Comparison of ENCODE assay signal across 8 cellular contexts in the genomic region with DNA sequence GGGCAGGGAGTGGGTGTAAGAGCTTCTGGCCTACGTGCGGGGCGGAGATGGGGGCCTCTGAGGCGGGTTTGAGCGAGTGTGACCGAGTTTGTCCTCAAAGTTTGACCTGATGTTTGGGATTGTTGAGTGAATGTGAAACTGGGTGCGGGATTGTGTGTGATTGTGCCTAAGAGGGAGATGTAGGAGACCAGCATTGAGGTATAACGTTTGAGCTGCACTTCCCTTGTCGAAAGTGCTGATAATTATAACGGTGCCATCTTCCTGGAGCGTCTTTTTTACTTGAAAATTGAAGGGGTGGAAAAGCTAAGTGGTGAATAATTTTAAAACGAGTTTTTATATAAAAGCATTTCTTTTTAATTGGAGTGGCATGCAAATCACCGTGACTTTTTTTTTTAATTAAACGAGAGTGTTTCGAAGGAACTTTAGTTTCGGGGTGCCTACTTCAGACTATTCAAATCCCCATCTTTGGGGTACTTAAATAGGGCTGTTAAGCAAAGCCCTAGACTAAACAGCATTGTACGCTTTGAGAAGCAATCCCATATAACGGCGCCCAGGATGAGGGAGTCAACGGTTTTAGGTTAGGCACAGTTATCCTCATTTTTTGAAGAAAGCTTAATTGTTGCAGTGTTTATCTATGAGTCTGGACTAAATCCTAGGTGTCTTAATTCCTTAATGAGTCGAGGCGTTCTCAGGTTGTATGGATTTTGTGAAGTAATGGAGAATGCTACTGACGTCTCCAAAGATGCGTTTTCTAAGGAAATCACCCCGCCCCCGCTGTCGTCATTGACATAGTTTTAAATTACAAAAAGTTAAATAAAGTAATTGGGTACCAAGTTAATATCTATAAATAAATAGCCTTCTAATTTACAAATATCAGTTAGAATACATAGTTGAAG.
DNase-seq lines count a peak whose midpoint lies in the region; ATAC-seq and TF ChIP-seq lines count a peak whose summit lies in the region.

No MANE protein-coding gene starts in this region.

- DNase-seq in DMS114 treated with DMSO at 0.1 percent for 48 hours (lab: John Stamatoyannopoulos, UW; ENCODE audit: unreplicated experiment) (peak; percentile 39), SK-N-MC (ENCODE audit: low read depth, low spot score) (no peak), erythroblast (lab: John Stamatoyannopoulos, UW) (peak; percentile 61 to 70), cerebellar nuclear complex (lab: John Stamatoyannopoulos, UW) (no peak), UCSD-AML1 (lab: John Stamatoyannopoulos, UW; ENCODE audit: unreplicated experiment) (no peak)

- peak; percentile 76 for TF ChIP-seq POLR2A in erythroblast (IDR thresholded peaks at IDR 0.05; ENCODE audit: low read length)

- H3K36me3 ChIP-seq in SK-N-MC (ENCODE audit: insufficient read depth, low read length) (peaks cover 41% of the 10 kb centered on the region), neutrophil (no peaks in the 10 kb centered on the region)

- H3K4me3 ChIP-seq in SK-N-MC (peak overlapping the region; percentile 100), neutrophil (ENCODE audit: low read depth in 1 of 2, low read length in 1 of 2) (peak overlapping the region; percentile 91 to 94)

- ATAC-seq in HG02938 (IDR thresholded peaks at IDR 0.05; ENCODE audit: unreplicated experiment) (peak; percentile 15), GM19035 (IDR thresholded peaks at IDR 0.05; ENCODE audit: unreplicated experiment) (no peak)

- peak overlapping the region; percentile 100 for H3K9ac ChIP-seq in SK-N-MC (ENCODE audit: insufficient read length)

- H3K27ac ChIP-seq in SK-N-MC (peak overlapping the region; percentile 93), neutrophil (peak overlapping the region; percentile 93)

- H3K27me3 ChIP-seq in neutrophil: no peaks in the 10 kb centered on the region

- no peak for TF ChIP-seq CTCF in neutrophil (IDR thresholded peaks at IDR 0.05)

- H3K9me3 ChIP-seq in SK-N-MC (ENCODE audit: low read depth, low read length): peaks cover 13% of the 10 kb centered on the region; the same call in 1 of the 2 replicates
- no peaks in the 10 kb centered on the region for H3K9me3 ChIP-seq in neutrophil

- peaks cover 16 to 18% of the 10 kb centered on the region in 2 experiments for H3K4me1 ChIP-seq in neutrophil (ENCODE audit: control insufficient read depth in 1 of 2, insufficient read depth in 1 of 2, low read depth in 1 of 2, low read length in 1 of 2)

Comparison
In these comparisons a context has a peak if more than half of its experiments do, and no peak if none do; other contexts are left out.
1. DNase-seq: peak in DMS114 treated with DMSO at 0.1 percent for 48 hours (single experiment) and erythroblast (2 of 2); none in SK-N-MC (single experiment), cerebellar nuclear complex (0 of 2) and UCSD-AML1 (single experiment).